Comparison of ENCODE assay signal across 2 cellular contexts in the genomic region with DNA sequence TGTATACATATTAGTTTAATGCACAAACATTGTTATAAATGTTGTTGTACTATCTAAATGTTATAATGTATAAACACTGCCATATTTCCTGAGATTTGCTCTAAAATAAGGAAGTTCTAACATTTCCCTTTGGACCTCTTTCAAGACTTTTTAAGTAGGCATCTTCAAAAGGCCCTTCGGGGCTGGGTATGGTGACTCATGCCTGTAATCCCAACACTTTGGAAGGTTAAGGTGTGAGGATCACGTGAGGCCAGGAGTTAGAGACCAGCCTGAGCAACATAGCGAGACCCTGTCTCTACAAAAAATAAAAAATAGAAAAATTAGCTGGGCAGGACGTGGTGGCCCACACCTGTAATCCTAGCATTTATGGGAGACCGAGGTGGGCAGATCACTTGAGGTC.
TF ChIP-seq lines count a peak whose summit lies in the region.

No MANE protein-coding gene starts in this region.

TF ChIP-seq in A549, 52 proteins besides CTCF, POLR2A, EP300 and RAD21 (continued from another document):
- no peak for TF ChIP-seq HOXB5 (CRISPR knock-in tag; IDR thresholded peaks at IDR 0.05)
- TF ChIP-seq ZFP36 (IDR thresholded peaks at IDR 0.05; ENCODE audit: borderline replicate concordance, partially characterized antibody): no peak
- no peak for TF ChIP-seq FOSL2 (IDR thresholded peaks at IDR 0.05)
- peak; percentile 16; the same call in 1 of the 2 replicates for TF ChIP-seq FOSL2 (CRISPR knock-in tag; IDR thresholded peaks at IDR 0.05)
- no peak for TF ChIP-seq RARB (CRISPR knock-in tag; IDR thresholded peaks at IDR 0.05)
- TF ChIP-seq, protein P1, sequence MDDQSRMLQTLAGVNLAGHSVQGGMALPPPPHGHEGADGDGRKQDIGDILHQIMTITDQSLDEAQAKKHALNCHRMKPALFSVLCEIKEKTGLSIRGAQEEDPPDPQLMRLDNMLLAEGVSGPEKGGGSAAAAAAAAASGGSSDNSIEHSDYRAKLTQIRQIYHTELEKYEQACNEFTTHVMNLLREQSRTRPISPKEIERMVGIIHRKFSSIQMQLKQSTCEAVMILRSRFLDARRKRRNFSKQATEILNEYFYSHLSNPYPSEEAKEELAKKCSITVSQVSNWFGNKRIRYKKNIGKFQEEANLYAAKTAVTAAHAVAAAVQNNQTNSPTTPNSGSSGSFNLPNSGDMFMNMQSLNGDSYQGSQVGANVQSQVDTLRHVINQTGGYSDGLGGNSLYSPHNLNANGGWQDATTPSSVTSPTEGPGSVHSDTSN (IDR thresholded peaks at IDR 0.05): no peak
- TF ChIP-seq, protein P2, sequence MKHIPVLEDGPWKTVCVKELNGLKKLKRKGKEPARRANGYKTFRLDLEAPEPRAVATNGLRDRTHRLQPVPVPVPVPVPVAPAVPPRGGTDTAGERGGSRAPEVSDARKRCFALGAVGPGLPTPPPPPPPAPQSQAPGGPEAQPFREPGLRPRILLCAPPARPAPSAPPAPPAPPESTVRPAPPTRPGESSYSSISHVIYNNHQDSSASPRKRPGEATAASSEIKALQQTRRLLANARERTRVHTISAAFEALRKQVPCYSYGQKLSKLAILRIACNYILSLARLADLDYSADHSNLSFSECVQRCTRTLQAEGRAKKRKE (CRISPR knock-in tag; IDR thresholded peaks at IDR 0.05; ENCODE audit: low read depth): no peak
- TF ChIP-seq, protein P3, sequence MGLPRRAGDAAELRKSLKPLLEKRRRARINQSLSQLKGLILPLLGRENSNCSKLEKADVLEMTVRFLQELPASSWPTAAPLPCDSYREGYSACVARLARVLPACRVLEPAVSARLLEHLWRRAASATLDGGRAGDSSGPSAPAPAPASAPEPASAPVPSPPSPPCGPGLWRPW (IDR thresholded peaks at IDR 0.05): no peak
- TF ChIP-seq, protein P4, sequence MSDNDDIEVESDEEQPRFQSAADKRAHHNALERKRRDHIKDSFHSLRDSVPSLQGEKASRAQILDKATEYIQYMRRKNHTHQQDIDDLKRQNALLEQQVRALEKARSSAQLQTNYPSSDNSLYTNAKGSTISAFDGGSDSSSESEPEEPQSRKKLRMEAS (IDR thresholded peaks at IDR 0.05): no peak

TF ChIP-seq in GM12891, 5 proteins besides CTCF, POLR2A, EP300 and RAD21 (continued from another document):
- TF ChIP-seq TAF1 (IDR thresholded peaks at IDR 0.05; ENCODE audit: low read depth, low read length) (no peak), POU2F2 (IDR thresholded peaks at IDR 0.05; ENCODE audit: low read depth, low read length) (no peak), PAX5 (IDR thresholded peaks at IDR 0.05; ENCODE audit: insufficient read depth, low read length, severe bottlenecking) (no peak), POLR2AphosphoS5 (IDR thresholded peaks at IDR 0.05; ENCODE audit: low read depth, low read length) (no peak)
